14 cellular contexts compared by ENCODE assay signal in genomic region chr1:4312024-4312423, GRCh38.
DNase-seq lines count a peak whose midpoint lies in the region; TF ChIP-seq lines count a peak whose summit lies in the region.
"Had no signal": no experiment of that assay in that cellular context is flagged by ENCODE, and none has a peak within 500 bp of the region (broad histone marks: within the 10 kb centered on the region; RNA-seq: fewer than 3 reads in every experiment).

No MANE protein-coding gene starts in this region.

- peaks cover 0 to 15% (median 0%) of the 10 kb centered on the region in 11 experiments; a peak in 4 of 22 replicates for H3K27me3 ChIP-seq in BLaER1 treated with 17β-estradiol and CSF1 and Interleukin-3, amounts not matched to agents 10 nM and 100 nM
- H3K27me3 ChIP-seq in HL-60 (ENCODE audit: insufficient read depth, poor library complexity, severe bottlenecking) (no peaks in the 10 kb centered on the region), SU-DHL-6 (ENCODE audit: low read length) (no peaks in the 10 kb centered on the region), brain microvascular endothelial cell (replicated peaks) (no peaks in the 10 kb centered on the region)

- CTCF ChIA-PET in activated CD4-positive, alpha-beta T cell treated with anti-CD3 and anti-CD28 coated beads, Interleukin-2, amount 10 ng/mL, durations not matched to agents 7 days and 5 days (lab: Charles Lee) = no interaction called here

- no peaks in the 10 kb centered on the region for H3K36me3 Mint-ChIP-seq in activated CD4-positive, alpha-beta T cell treated with anti-CD3 and anti-CD28 coated beads, Interleukin-2, amount 10 ng/mL, durations not matched to agents 24 days and 14 days (ENCODE audit: low read depth)
- no peaks in the 10 kb centered on the region for H3K36me3 Mint-ChIP-seq in activated CD4-positive, alpha-beta T cell treated with anti-CD3 and anti-CD28 coated beads, Interleukin-2, amount 10 ng/mL, durations not matched to agents 7 days and 5 days (ENCODE audit: low read depth)

- peaks cover 17 to 41% (median 31%) of the 10 kb centered on the region in 10 experiments for H3K4me1 ChIP-seq in BLaER1 treated with 17β-estradiol and CSF1 and Interleukin-3, amounts not matched to agents 10 nM and 100 nM

- H3K27ac Mint-ChIP-seq in activated CD4-positive, alpha-beta T cell treated with anti-CD3 and anti-CD28 coated beads, Interleukin-2, amount 10 ng/mL, durations not matched to agents 24 days and 14 days = no peak overlapping the region
- H3K27ac Mint-ChIP-seq in activated CD4-positive, alpha-beta T cell treated with anti-CD3 and anti-CD28 coated beads, Interleukin-2, amount 10 ng/mL, durations not matched to agents 7 days and 5 days = no peak overlapping the region
- H3K27ac Mint-ChIP-seq: CD4-positive, alpha-beta T cell; H9 had no signal

- H4K20me1 ChIP-seq in BLaER1 treated with 17β-estradiol and CSF1 and Interleukin-3, amounts not matched to agents 10 nM and 100 nM = no peaks in the 10 kb centered on the region
- H4K20me1 ChIP-seq in SU-DHL-6 (ENCODE audit: low read depth, low read length) = no peaks in the 10 kb centered on the region

- H3K4me2 ChIP-seq in BLaER1 treated with 17β-estradiol and CSF1 and Interleukin-3, amounts not matched to agents 10 nM and 100 nM = peak overlapping the region; percentile 10 to 92 (median 39); a peak in 18 of 22 replicates
- peak overlapping the region; percentile 55 for H3K4me2 ChIP-seq in SU-DHL-6 (ENCODE audit: low read depth, low read length, poor library complexity, severe bottlenecking)

- no peaks in the 10 kb centered on the region for H3K4me1 Mint-ChIP-seq in activated CD4-positive, alpha-beta T cell treated with anti-CD3 and anti-CD28 coated beads, Interleukin-2, amount 10 ng/mL, durations not matched to agents 24 days and 14 days
- no peaks in the 10 kb centered on the region for H3K4me1 Mint-ChIP-seq in activated CD4-positive, alpha-beta T cell treated with anti-CD3 and anti-CD28 coated beads, Interleukin-2, amount 10 ng/mL, durations not matched to agents 7 days and 5 days

- H3K36me3 ChIP-seq in BLaER1 treated with 17β-estradiol and CSF1 and Interleukin-3, amounts not matched to agents 10 nM and 100 nM = peaks cover 0 to 12% (median 2%) of the 10 kb centered on the region in 11 experiments; a peak in 2 of 22 replicates
- H3K36me3 ChIP-seq in SU-DHL-6 (ENCODE audit: low read length) = 0 out of 2 replicates have a peak, but pooled peaks cover 5% of the 10 kb centered on the region
- no peaks in the 10 kb centered on the region for H3K36me3 ChIP-seq in brain microvascular endothelial cell (replicated peaks)

- intact Hi-C loops in activated CD4-positive, alpha-beta T cell treated with anti-CD3 and anti-CD28 coated beads, Interleukin-2, amount 10 ng/mL, durations not matched to agents 24 days and 14 days (cut with micrococcal nuclease) = no loop called here

- no peaks in the 10 kb centered on the region for H3K79me2 ChIP-seq in SU-DHL-6 (ENCODE audit: insufficient read depth, low read length)

- H3K27me3 Mint-ChIP-seq in activated CD4-positive, alpha-beta T cell treated with anti-CD3 and anti-CD28 coated beads, Interleukin-2, amount 10 ng/mL, durations not matched to agents 24 days and 14 days = no peaks in the 10 kb centered on the region
- no peaks in the 10 kb centered on the region for H3K27me3 Mint-ChIP-seq in activated CD4-positive, alpha-beta T cell treated with anti-CD3 and anti-CD28 coated beads, Interleukin-2, amount 10 ng/mL, durations not matched to agents 7 days and 5 days

- in situ Hi-C loops in brain microvascular endothelial cell (cut with HindIII; ENCODE audit: low pct_ligation_motif_present, low sequenced_read_pairs) = no loop called here

- TF ChIP-seq CTCF in HL-60 (IDR thresholded peaks at IDR 0.05; ENCODE audit: insufficient read depth, low read length) (no peak), SU-DHL-6 (IDR thresholded peaks at IDR 0.05; ENCODE audit: insufficient read depth, low read length, poor library complexity, severe bottlenecking) (no peak), brain microvascular endothelial cell (IDR thresholded peaks at IDR 0.05; ENCODE audit: low read depth, low read length, missing control alignments) (no peak)

- peak overlapping the region in 1 of 10 experiments; percentile 5; a peak in 2 of 20 replicates for H3K4me3 ChIP-seq in BLaER1 treated with 17β-estradiol and CSF1 and Interleukin-3, amounts not matched to agents 10 nM and 100 nM
- H3K4me3 ChIP-seq in HL-60 (replicated peaks; ENCODE audit: insufficient read depth, low read length) (no peak overlapping the region), SU-DHL-6 (ENCODE audit: insufficient read depth, low read length, poor library complexity, severe bottlenecking) (peak overlapping the region; percentile 8), brain microvascular endothelial cell (ENCODE audit: low read depth, low read length) (no peak overlapping the region)

- H3K27ac ChIP-seq in BLaER1 treated with 17β-estradiol and CSF1 and Interleukin-3, amounts not matched to agents 10 nM and 100 nM = peak overlapping the region in 6 of 11 experiments; percentile 45 to 69 (median 58); a peak in 9 of 22 replicates
- peak overlapping the region; percentile 26; the same call in 1 of the 2 replicates for H3K27ac ChIP-seq in HL-60 (replicated peaks)
- H3K27ac ChIP-seq in SU-DHL-6 (ENCODE audit: low read depth, low read length) = peak overlapping the region; percentile 96
- H3K27ac ChIP-seq in brain microvascular endothelial cell = no peak overlapping the region

- H3K9ac ChIP-seq in BLaER1 treated with 17β-estradiol and CSF1 and Interleukin-3, amounts not matched to agents 10 nM and 100 nM = no peak overlapping the region
- no peak overlapping the region for H3K9ac ChIP-seq in SU-DHL-6 (ENCODE audit: low read length)

- H3K9me2 ChIP-seq in SU-DHL-6 (replicated peaks; ENCODE audit: insufficient read depth, low read length) = no peaks in the 10 kb centered on the region

- peaks cover 11% of the 10 kb centered on the region for H3K9me3 Mint-ChIP-seq in activated CD4-positive, alpha-beta T cell treated with anti-CD3 and anti-CD28 coated beads, Interleukin-2, amount 10 ng/mL, durations not matched to agents 24 days and 14 days
- H3K9me3 Mint-ChIP-seq in activated CD4-positive, alpha-beta T cell treated with anti-CD3 and anti-CD28 coated beads, Interleukin-2, amount 10 ng/mL, durations not matched to agents 7 days and 5 days = peaks cover 17% of the 10 kb centered on the region

- DNase-seq in HL-60 (ENCODE audit: low read depth in 1 of 2, low spot score in 1 of 2) (peak in 1 of 2 experiments; percentile 49), MV-4-11 (lab: John Stamatoyannopoulos, UW) (peak; percentile 88), brain microvascular endothelial cell (no peak)
- DNase-seq in activated CD4-positive, alpha-beta T cell treated with anti-CD3 and anti-CD28 coated beads, Interleukin-2, amount 10 ng/mL, durations not matched to agents 24 days and 14 days = no peak
- no peak for DNase-seq in stimulated activated CD4-positive, alpha-beta T cell treated with anti-CD3 and anti-CD28 coated beads, Interleukin-2, amount 100 ng/mL, for 24 hours
- DNase-seq in activated CD4-positive, alpha-beta T cell treated with anti-CD3 and anti-CD28 coated beads, Interleukin-2, amount 10 ng/mL, durations not matched to agents 7 days and 5 days = no peak
- DNase-seq: Calu3; CD4-positive, alpha-beta T cell; DMS 273 treated with DMSO at 0.1 percent for 48 hours; GOT3; H9; IMR-90 had no signal

- no peak overlapping the region for H3K4me3 Mint-ChIP-seq in activated CD4-positive, alpha-beta T cell treated with anti-CD3 and anti-CD28 coated beads, Interleukin-2, amount 10 ng/mL, durations not matched to agents 24 days and 14 days
- H3K4me3 Mint-ChIP-seq in activated CD4-positive, alpha-beta T cell treated with anti-CD3 and anti-CD28 coated beads, Interleukin-2, amount 10 ng/mL, durations not matched to agents 7 days and 5 days = no peak overlapping the region
- H3K4me3 Mint-ChIP-seq: CD4-positive, alpha-beta T cell; H9 had no signal

- peaks cover 57 to 69% (median 66%) of the 10 kb centered on the region in 11 experiments for H3K9me3 ChIP-seq in BLaER1 treated with 17β-estradiol and CSF1 and Interleukin-3, amounts not matched to agents 10 nM and 100 nM (replicated peaks in 1 of 11)
- H3K9me3 ChIP-seq in SU-DHL-6 (ENCODE audit: insufficient read depth, low read length) = peaks cover 17% of the 10 kb centered on the region; the same call in 1 of the 2 replicates

- POLR2A ChIA-PET in activated CD4-positive, alpha-beta T cell treated with anti-CD3 and anti-CD28 coated beads, Interleukin-2, amount 10 ng/mL, durations not matched to agents 7 days and 5 days (lab: Charles Lee) = interaction anchor here (0.6 kb wide), 1 partner anchor 188 kb away, joined by 7 read pairs; no protein-coding TSS in a partner anchor

- H2AFZ ChIP-seq in SU-DHL-6 (ENCODE audit: low read depth, low read length, severe bottlenecking) = no peak overlapping the region

- H3F3A ChIP-seq in SU-DHL-6 (ENCODE audit: insufficient read depth) = peaks cover 20% of the 10 kb centered on the region; the same call in 1 of the 2 replicates
